In genomic region chr15:74542192-74543042, GRCh38 we compare ENCODE assay signal across 8 cellular contexts. TPM values are rescaled to one million over a fixed set of nuclear protein-coding genes. Genes with fewer than 3 reads are reported as not detected.
DNase-seq lines count a peak whose midpoint lies in the region; TF ChIP-seq lines count a peak whose summit lies in the region.

No MANE protein-coding gene starts in this region.

- no peak overlapping the region for H2AFZ ChIP-seq in smooth muscle cell (ENCODE audit: low read depth)

- peaks cover 37% of the 10 kb centered on the region for H3F3A ChIP-seq in smooth muscle cell (ENCODE audit: low read depth)

- TF ChIP-seq CTCF in VCaP (conservative IDR thresholded peaks at IDR 0.05) (no peak), smooth muscle cell (IDR thresholded peaks at IDR 0.05; ENCODE audit: borderline replicate concordance, insufficient read depth, poor library complexity, severe bottlenecking) (no peak)

- no peaks in the 10 kb centered on the region for H3K9me3 ChIP-seq in smooth muscle cell (replicated peaks; ENCODE audit: low read depth)

- H3K4me3 ChIP-seq in iPS-11a (ENCODE audit: low read depth, low read length) (peak overlapping the region; percentile 88), smooth muscle cell (peak overlapping the region; percentile 95)

- H4K20me1 ChIP-seq in smooth muscle cell (ENCODE audit: low read depth), result peaks cover 54% of the 10 kb centered on the region

- peaks cover 25% of the 10 kb centered on the region for H3K4me1 ChIP-seq in smooth muscle cell (ENCODE audit: low read depth)

- DNase-seq in SKM-1 treated with dmso at 0.1 percent for 144 hours (lab: John Stamatoyannopoulos, UW; ENCODE audit: unreplicated experiment), result peak; percentile 35
- DNase-seq in SKM-1 (lab: John Stamatoyannopoulos, UW; ENCODE audit: unreplicated experiment), result no peak
- no peak for DNase-seq in smooth muscle cell (lab: John Stamatoyannopoulos, UW; ENCODE audit: unreplicated experiment)
- DNase-seq in HUDEP-2 (lab: John Stamatoyannopoulos, UW; ENCODE audit: unreplicated experiment in 76 of 76), result no peak
- no peak for DNase-seq in NCI-H2171 (lab: John Stamatoyannopoulos, UW)
- DNase-seq in DMS79 treated with DMSO at 0.1 percent for 48 hours (lab: John Stamatoyannopoulos, UW), result no peak

- peak overlapping the region; percentile 92 for H3K4me2 ChIP-seq in smooth muscle cell

- H3K79me2 ChIP-seq in smooth muscle cell (ENCODE audit: low read depth), result peaks cover 10% of the 10 kb centered on the region

- peak overlapping the region; percentile 85; the same call in 1 of the 2 replicates for H3K27ac ChIP-seq in VCaP
- H3K27ac ChIP-seq in smooth muscle cell (ENCODE audit: low read depth), result peak overlapping the region; percentile 67

- H3K36me3 ChIP-seq in smooth muscle cell (ENCODE audit: low read depth), result no peaks in the 10 kb centered on the region

- no peaks in the 10 kb centered on the region for H3K27me3 ChIP-seq in smooth muscle cell (ENCODE audit: low read depth)

- peak overlapping the region; percentile 31 for H3K9ac ChIP-seq in smooth muscle cell (ENCODE audit: low read depth)

- WGBS in smooth muscle cell (ENCODE audit: low lambda C conversion rate), result 39% methylated on average over 8 of the region's 8 CpGs

RNA-seq across cellular contexts. Expression of gene ARID3B, which starts 1.4 kb away (rescaled TPM):
- 7.2 and 7.3 TPM in 2 replicates for total RNA-seq in smooth muscle cell
- polyA plus RNA-seq in smooth muscle cell, result 7.7 and 17.9 TPM in 2 replicates
